Comparison of ENCODE assay signal across 10 cellular contexts in genomic region chr19:29872224-29872731, GRCh38.
A peak's percentile ranks its signal among the peaks of the same experiment; 100 is the strongest.
DNase-seq lines count a peak whose midpoint lies in the region; ATAC-seq and TF ChIP-seq lines count a peak whose summit lies in the region.
"Had no signal": no experiment of that assay in that cellular context is flagged by ENCODE, and none has a peak within 500 bp of the region (broad histone marks: within the 10 kb centered on the region; RNA-seq: fewer than 3 reads in every experiment).

No MANE protein-coding gene starts in this region.

- H3K9ac ChIP-seq in Karpas-422 (ENCODE audit: low read length) = no peak overlapping the region
- no peak overlapping the region for H3K9ac ChIP-seq in MM.1S (ENCODE audit: low read length)

- no peak overlapping the region for H3K4me3 ChIP-seq in Karpas-422 (ENCODE audit: low read length)
- no peak overlapping the region for H3K4me3 ChIP-seq in MM.1S (ENCODE audit: low read length)

- H3F3A ChIP-seq in MM.1S (ENCODE audit: insufficient read depth, low read length) = no peaks in the 10 kb centered on the region

- H3K4me2 ChIP-seq in Karpas-422 (ENCODE audit: low read depth, low read length, poor library complexity, severe bottlenecking) (no peak overlapping the region), MM.1S (ENCODE audit: low read depth, low read length) (no peak overlapping the region)

- peaks cover 17% of the 10 kb centered on the region for H3K4me1 ChIP-seq in Karpas-422 (ENCODE audit: low read length)
- H3K4me1 ChIP-seq in MM.1S (ENCODE audit: low read length) = no peaks in the 10 kb centered on the region

- H4K20me1 ChIP-seq in Karpas-422 (ENCODE audit: insufficient read depth, low read depth, low read length) (no peaks in the 10 kb centered on the region), MM.1S (ENCODE audit: insufficient read depth, low read length) (no peaks in the 10 kb centered on the region)

- H3K9me3 ChIP-seq in Karpas-422 (ENCODE audit: low read length) (peaks cover 6% of the 10 kb centered on the region; the same call in 1 of the 2 replicates), MM.1S (replicated peaks; ENCODE audit: insufficient read depth, low read length) (no peaks in the 10 kb centered on the region)

- H3K9me2 ChIP-seq in Karpas-422 (replicated peaks; ENCODE audit: insufficient read depth, low read length) (no peaks in the 10 kb centered on the region), MM.1S (replicated peaks; ENCODE audit: insufficient read depth, low read length) (no peaks in the 10 kb centered on the region)

- H3K36me3 ChIP-seq in Karpas-422 (ENCODE audit: insufficient read depth, low read length) = no peaks in the 10 kb centered on the region
- H3K36me3 ChIP-seq in MM.1S (replicated peaks; ENCODE audit: insufficient read depth, low read length) = no peaks in the 10 kb centered on the region

- DNase-seq in DMS 273 (lab: John Stamatoyannopoulos, UW; ENCODE audit: unreplicated experiment) (peak; percentile 60), DMS 273 treated with DMSO at 0.1 percent for 48 hours (lab: John Stamatoyannopoulos, UW) (no peak), Karpas-422 (peak; percentile 32), dermis blood vessel endothelial cell (peak; percentile 44), neural crest cell (ENCODE audit: low read depth, low spot score) (no peak), MCF 10A (ENCODE audit: unreplicated experiment) (no peak), MM.1S (no peak)
- DNase-seq: foreskin melanocyte, NCI-H2029 had no signal

- no peak for ATAC-seq in HG03565 (IDR thresholded peaks at IDR 0.05; ENCODE audit: unreplicated experiment)

- TF ChIP-seq CTCF in neural crest cell (conservative IDR thresholded peaks at IDR 0.05) = peak; percentile 41
- TF ChIP-seq CTCF in MCF 10A (IDR thresholded peaks at IDR 0.05; ENCODE audit: unreplicated experiment) = no peak
- no peak for TF ChIP-seq CTCF in MM.1S (IDR thresholded peaks at IDR 0.05; ENCODE audit: low read length)

- H3K79me2 ChIP-seq in Karpas-422 (ENCODE audit: low read length) (no peaks in the 10 kb centered on the region), MM.1S (ENCODE audit: low read length) (no peaks in the 10 kb centered on the region)

- intact Hi-C loops in MCF 10A (cut with micrococcal nuclease) = no loop called here

- H3K27ac Mint-ChIP-seq in neural crest cell (ENCODE audit: unreplicated experiment) (no peak overlapping the region), MCF 10A (ENCODE audit: low read depth, unreplicated experiment) (no peak overlapping the region)

- peaks cover 2% of the 10 kb centered on the region for H3K9me3 Mint-ChIP-seq in neural crest cell
- H3K9me3 Mint-ChIP-seq in MCF 10A (ENCODE audit: unreplicated experiment) = no peaks in the 10 kb centered on the region

- no TSS peak for BruUV-seq in MCF 10A (replicated peaks; lab: Mats Ljungman, UMichigan)

- no peak overlapping the region for H3K27ac ChIP-seq in Karpas-422 (ENCODE audit: low read length)
- H3K27ac ChIP-seq in MM.1S (ENCODE audit: low read length) = no peak overlapping the region

- peaks cover 33% of the 10 kb centered on the region for H3K27me3 Mint-ChIP-seq in neural crest cell (ENCODE audit: low read depth)
- H3K27me3 Mint-ChIP-seq in MCF 10A (ENCODE audit: insufficient read depth, unreplicated experiment) = peaks cover 10% of the 10 kb centered on the region

- POLR2A ChIA-PET in MCF 10A (lab: Yijun Ruan, JAX) = interaction anchor here (0.6 to 0.7 kb wide), 2 partner anchors 26 to 266 kb away, joined by 3 to 4 read pairs; partner anchors contain the start of gene POP4

- no peaks in the 10 kb centered on the region for H3K36me3 Mint-ChIP-seq in neural crest cell (ENCODE audit: low read depth)
- H3K36me3 Mint-ChIP-seq in MCF 10A (ENCODE audit: insufficient read depth, unreplicated experiment) = no peaks in the 10 kb centered on the region

- H2AFZ ChIP-seq in Karpas-422 (ENCODE audit: low read length) (no peak overlapping the region), MM.1S (ENCODE audit: low read length) (no peak overlapping the region)

- CTCF ChIA-PET in MCF 10A (lab: Yijun Ruan, JAX) = interaction anchor here (0.6 to 6.5 kb wide), 28 partner anchors 9 to 257 kb away, joined by 3 to 82 read pairs (median 4); no protein-coding TSS in a partner anchor

- H3K4me3 Mint-ChIP-seq in neural crest cell = peak overlapping the region; percentile 38
- H3K4me3 Mint-ChIP-seq in MCF 10A (ENCODE audit: unreplicated experiment) = no peak overlapping the region

- peaks cover 11% of the 10 kb centered on the region for H3K4me1 Mint-ChIP-seq in neural crest cell
- peaks cover 11% of the 10 kb centered on the region for H3K4me1 Mint-ChIP-seq in MCF 10A (ENCODE audit: insufficient read depth, unreplicated experiment)

- H3K27me3 ChIP-seq in Karpas-422 (ENCODE audit: low read length) = no peaks in the 10 kb centered on the region
- H3K27me3 ChIP-seq in MM.1S (replicated peaks; ENCODE audit: insufficient read depth, low read length) = peaks cover 47% of the 10 kb centered on the region

Comparison
In these comparisons a context has a peak if more than half of its experiments do, and no peak if none do; other contexts are left out.
1. DNase-seq: peak in DMS 273 (single experiment), Karpas-422 (single experiment) and dermis blood vessel endothelial cell (single experiment); none in DMS 273 treated with DMSO at 0.1 percent for 48 hours (single experiment), neural crest cell (single experiment), MCF 10A (single experiment) and MM.1S (single experiment).